Comparison of ENCODE assay signal across 7 cellular contexts in genomic region chr6:29792123-29793035, GRCh38. TPM values are rescaled to one million over a fixed set of nuclear protein-coding genes. Genes with fewer than 3 reads are reported as not detected.
DNase-seq lines count a peak whose midpoint lies in the region; ATAC-seq and TF ChIP-seq lines count a peak whose summit lies in the region.

No MANE protein-coding gene starts in this region.

- H3K79me1 ChIP-seq in mesenchymal stem cell (replicated peaks; ENCODE audit: low read length, poor library complexity, severe bottlenecking), result no peaks in the 10 kb centered on the region

- H3K4ac ChIP-seq in mesenchymal stem cell (ENCODE audit: low read depth in 1 of 2, low read length in 2 of 2), result no peak overlapping the region

- H3K9me2 ChIP-seq in HCT116 (ENCODE audit: insufficient read depth), result no peaks in the 10 kb centered on the region

- no peak overlapping the region for H3K23ac ChIP-seq in mesenchymal stem cell (ENCODE audit: low read length in 2 of 2)

- peak overlapping the region; percentile 81 for H3K4me3 Mint-ChIP-seq in activated CD4-positive, alpha-beta memory T cell treated with anti-CD3 and anti-CD28 coated beads for 36 hours

- no peak for TF ChIP-seq RAD21 in HCT116 (IDR thresholded peaks at IDR 0.05; ENCODE audit: low read depth)

- POLR2A ChIA-PET in HCT116 (lab: Charles Lee), result no interaction called here
- POLR2A ChIA-PET in activated CD4-positive, alpha-beta memory T cell treated with anti-CD3 and anti-CD28 coated beads for 36 hours (lab: Charles Lee), result no interaction called here

- CTCF ChIA-PET in HCT116 (lab: Charles Lee), result no interaction called here
- CTCF ChIA-PET in activated CD4-positive, alpha-beta memory T cell treated with anti-CD3 and anti-CD28 coated beads for 36 hours (lab: Charles Lee), result interaction anchor here (0.6 to 2.4 kb wide), 2 partner anchors 54 to 139 kb away, joined by 3 to 15 read pairs; no protein-coding TSS in a partner anchor

- H3K9me3 ChIP-seq in HCT116 (ENCODE audit: control insufficient read depth in 1 of 2, insufficient read depth in 1 of 2, low read depth in 1 of 2, low read length in 2 of 2), result no peaks in the 10 kb centered on the region
- no peaks in the 10 kb centered on the region for H3K9me3 ChIP-seq in ectodermal cell (ENCODE audit: control insufficient read depth, low read length)
- H3K9me3 ChIP-seq in mesenchymal stem cell (ENCODE audit: control insufficient read depth, low read length), result no peaks in the 10 kb centered on the region

- no peak overlapping the region for H3K27ac Mint-ChIP-seq in activated CD4-positive, alpha-beta memory T cell treated with anti-CD3 and anti-CD28 coated beads for 36 hours

- H2BK15ac ChIP-seq in mesenchymal stem cell (ENCODE audit: low read depth, poor library complexity, severe bottlenecking), result no peak overlapping the region

- H3K27me3 ChIP-seq in HCT116 (ENCODE audit: insufficient read depth, low read length) (no peaks in the 10 kb centered on the region), ectodermal cell (ENCODE audit: control insufficient read depth, insufficient read depth, low read length, poor library complexity, severe bottlenecking) (peaks cover 52% of the 10 kb centered on the region), mesenchymal stem cell (ENCODE audit: control insufficient read depth in 1 of 2, insufficient read depth in 1 of 2, low read length in 2 of 2) (peaks cover 10 to 52% of the 10 kb centered on the region in 2 experiments)

- no peak overlapping the region for H2BK120ac ChIP-seq in mesenchymal stem cell (ENCODE audit: low read depth, low read length)

- H3K14ac ChIP-seq in mesenchymal stem cell (ENCODE audit: low read length in 2 of 2), result no peak overlapping the region

- no peaks in the 10 kb centered on the region for H3K79me2 ChIP-seq in HCT116 (ENCODE audit: insufficient read depth, low read length)

- BruUV-seq in HCT116 (replicated peaks; lab: Mats Ljungman, UMichigan), result no TSS peak

- H4K91ac ChIP-seq in mesenchymal stem cell (ENCODE audit: low read length), result no peak overlapping the region

- no peak overlapping the region for H4K8ac ChIP-seq in mesenchymal stem cell (ENCODE audit: low read length)

- H2AK5ac ChIP-seq in mesenchymal stem cell (ENCODE audit: low read length, severe bottlenecking), result no peak overlapping the region

- no peak for TF ChIP-seq POLR2A in HCT116 (IDR thresholded peaks at IDR 0.05; ENCODE audit: borderline replicate concordance, extremely low read depth, insufficient read depth, insufficient read length)

- no peak overlapping the region for H3K9ac ChIP-seq in HCT116 (ENCODE audit: low read length)
- H3K9ac ChIP-seq in mesenchymal stem cell (ENCODE audit: low read length), result peak overlapping the region; percentile 83

- peaks cover 22% of the 10 kb centered on the region for H3K27me3 Mint-ChIP-seq in activated CD4-positive, alpha-beta memory T cell treated with anti-CD3 and anti-CD28 coated beads for 36 hours

- ATAC-seq in HCT116 (no peak), GM18868 (IDR thresholded peaks at IDR 0.05; ENCODE audit: unreplicated experiment) (no peak), HG03108 (IDR thresholded peaks at IDR 0.05; ENCODE audit: unreplicated experiment) (no peak)

- 3 to 4% methylated on average over 79 of the region's 79 CpGs for WGBS in ectodermal cell, 2 experiments
- WGBS in mesenchymal stem cell, result 3% methylated on average over 70 of the region's 79 CpGs

- H2AFZ ChIP-seq in HCT116 (ENCODE audit: low read depth, low read length, poor library complexity, severe bottlenecking), result no peak overlapping the region
- no peak overlapping the region for H2AFZ ChIP-seq in mesenchymal stem cell (ENCODE audit: low read depth, low read length)

- H3K36me3 ChIP-seq in HCT116 (ENCODE audit: control insufficient read depth in 1 of 2, insufficient read depth in 2 of 2, low read length in 2 of 2) (no peaks in the 10 kb centered on the region), ectodermal cell (ENCODE audit: control insufficient read depth, insufficient read depth, low read length) (no peaks in the 10 kb centered on the region), mesenchymal stem cell (ENCODE audit: control insufficient read depth in 1 of 2, insufficient read depth in 2 of 2, low read depth in 1 of 2, low read length in 2 of 2) (no peaks in the 10 kb centered on the region)

- H3K4me2 ChIP-seq in HCT116 (ENCODE audit: low read length), result 0 out of 2 replicates have a peak overlapping the region, but pooled peaks have one; percentile 49
- peak overlapping the region; percentile 72 for H3K4me2 ChIP-seq in mesenchymal stem cell (ENCODE audit: low read length, poor library complexity, severe bottlenecking)

- H3K27ac ChIP-seq in HCT116 (ENCODE audit: low read depth, low read length) (no peak overlapping the region), ectodermal cell (ENCODE audit: insufficient read depth, low read depth, low read length, poor library complexity, severe bottlenecking) (no peak overlapping the region), mesenchymal stem cell (ENCODE audit: low read length, poor library complexity, severe bottlenecking) (no peak overlapping the region)

- RAD21 ChIA-PET in HCT116 (lab: Charles Lee; ENCODE audit: low non-redundant PET in 1 of 2, low total read pairs in 2 of 2, uncharacterized antibody in 2 of 2, unreplicated experiment in 2 of 2), result no interaction called here

- H4K20me1 ChIP-seq in HCT116 (ENCODE audit: insufficient read depth), result no peaks in the 10 kb centered on the region

- DNase-seq in HCT116 (ENCODE audit: low read depth, low spot score) (no peak), mesenchymal stem cell (no peak)
- peak; percentile 84 for DNase-seq in activated CD4-positive, alpha-beta memory T cell treated with anti-CD3 and anti-CD28 coated beads for 36 hours
- DNase-seq in stimulated activated CD4-positive, alpha-beta T cell treated with anti-CD3 and anti-CD28 coated beads, TNF-alpha, amount 100 ng/mL, for 48 hours (ENCODE audit: low read depth in 3 of 3), result peak in 2 of 3 donors; percentile 44 to 59

- intact Hi-C loops in HCT116 (cut with micrococcal nuclease), result no loop called here
- intact Hi-C loops in activated CD4-positive, alpha-beta memory T cell treated with anti-CD3 and anti-CD28 coated beads for 36 hours (cut with micrococcal nuclease), result loop anchor here (2.0 to 5.0 kb wide), 2 partner anchors 35 to 156 kb away; no protein-coding TSS in a partner anchor

- no peak overlapping the region for H2BK5ac ChIP-seq in mesenchymal stem cell (ENCODE audit: low read depth, low read length, poor library complexity, severe bottlenecking)

- H3K4me1 ChIP-seq in HCT116 (ENCODE audit: control insufficient read depth in 1 of 2, insufficient read depth in 2 of 2, low read length in 2 of 2) (peaks cover 13 to 36% of the 10 kb centered on the region in 2 experiments), ectodermal cell (ENCODE audit: control insufficient read depth, insufficient read depth, low read length) (no peaks in the 10 kb centered on the region), mesenchymal stem cell (ENCODE audit: control insufficient read depth, insufficient read depth, low read depth, low read length) (peaks cover 11% of the 10 kb centered on the region)

- no peak overlapping the region for H2BK12ac ChIP-seq in mesenchymal stem cell (ENCODE audit: low read length in 2 of 2)

- H3K18ac ChIP-seq in mesenchymal stem cell (ENCODE audit: low read depth in 1 of 2, low read length in 2 of 2), result no peak overlapping the region

- no peak for TF ChIP-seq CTCF in HCT116 (IDR thresholded peaks at IDR 0.05 in 2 of 3, conservative IDR thresholded peaks at IDR 0.05 in 1 of 3; ENCODE audit: borderline replicate concordance in 1 of 3, insufficient read depth in 1 of 3, low read depth in 2 of 3, low read length in 2 of 3)

- peaks cover 18% of the 10 kb centered on the region for H3K4me1 Mint-ChIP-seq in activated CD4-positive, alpha-beta memory T cell treated with anti-CD3 and anti-CD28 coated beads for 36 hours (ENCODE audit: low read depth)

- no peak overlapping the region for H3K4me3 ChIP-seq in HCT116 (replicated peaks in 1 of 2; ENCODE audit: low read depth in 1 of 2, low read length in 2 of 2)
- peak overlapping the region; percentile 35 for H3K4me3 ChIP-seq in ectodermal cell (ENCODE audit: insufficient read depth, low read depth, low read length)
- peak overlapping the region; percentile 29 to 83 for H3K4me3 ChIP-seq in mesenchymal stem cell (ENCODE audit: insufficient read depth in 1 of 2, low read depth in 1 of 2, low read length in 2 of 2)

- H3K36me3 Mint-ChIP-seq in activated CD4-positive, alpha-beta memory T cell treated with anti-CD3 and anti-CD28 coated beads for 36 hours, result peaks cover 7% of the 10 kb centered on the region

- H3K9me3 Mint-ChIP-seq in activated CD4-positive, alpha-beta memory T cell treated with anti-CD3 and anti-CD28 coated beads for 36 hours, result peaks cover 8% of the 10 kb centered on the region

TF ChIP-seq in HCT116, 20 proteins besides CTCF, POLR2A, EP300 and RAD21 (continues in another document):
- TF ChIP-seq ZNF274 (IDR thresholded peaks at IDR 0.05; ENCODE audit: low read depth, low read length), result no peak
- no peak for TF ChIP-seq CEBPB (IDR thresholded peaks at IDR 0.05; ENCODE audit: low read depth)
- TF ChIP-seq FOSL1 (IDR thresholded peaks at IDR 0.05; ENCODE audit: low read depth), result no peak
- TF ChIP-seq JUND (IDR thresholded peaks at IDR 0.05), result no peak
- TF ChIP-seq EZH2 (IDR thresholded peaks at IDR 0.05), result no peak
- TF ChIP-seq POLR2AphosphoS5 (IDR thresholded peaks at IDR 0.05; ENCODE audit: low read depth, low read length), result no peak
- TF ChIP-seq MAX (IDR thresholded peaks at IDR 0.05), result no peak
- no peak for TF ChIP-seq TCF7L2 (IDR thresholded peaks at IDR 0.05; ENCODE audit: borderline replicate concordance, extremely low read depth, insufficient read depth, insufficient read length)
- TF ChIP-seq ATF3 (IDR thresholded peaks at IDR 0.05), result no peak
- TF ChIP-seq SP1 (IDR thresholded peaks at IDR 0.05; ENCODE audit: low read depth), result no peak
- no peak for TF ChIP-seq CBX3 (IDR thresholded peaks at IDR 0.05; ENCODE audit: low read depth)

RNA-seq across cellular contexts. Expression of gene HLA-G, which starts 35.2 kb away (rescaled TPM):
- total RNA-seq in HCT116 (2021; ENCODE audit: unreplicated experiment), result not detected
- polyA plus RNA-seq in HCT116 (2012), result 0.11 TPM in 1 of 2 replicates, not detected in the other
- total RNA-seq in activated CD4-positive, alpha-beta memory T cell treated with anti-CD3 and anti-CD28 coated beads for 36 hours, result under 1 TPM; 0.19 to 0.38 TPM
- polyA plus RNA-seq in ectodermal cell (2013, experiment 1 of 4), result not detected
- not detected for polyA plus RNA-seq in ectodermal cell (2013, experiment 2 of 4)
- polyA plus RNA-seq in ectodermal cell (2013, experiment 3 of 4), result not detected
- polyA plus RNA-seq in ectodermal cell (2013, experiment 4 of 4), result not detected
- not detected for polyA plus RNA-seq in mesenchymal stem cell (2013, experiment 1 of 2)
- not detected for polyA plus RNA-seq in mesenchymal stem cell (2013, experiment 2 of 2)

Comparison
In these comparisons a context has a peak if more than half of its experiments do, and no peak if none do; other contexts are left out.
1. DNase-seq: peak in activated CD4-positive, alpha-beta memory T cell treated with anti-CD3 and anti-CD28 coated beads for 36 hours (single experiment) and stimulated activated CD4-positive, alpha-beta T cell treated with anti-CD3 and anti-CD28 coated beads, TNF-alpha, amount 100 ng/mL, for 48 hours (2 of 3); none in HCT116 (single experiment) and mesenchymal stem cell (single experiment).
2. H3K4me3 ChIP-seq: peak in ectodermal cell (single experiment) and mesenchymal stem cell (2 of 2); none in HCT116 (0 of 2).